ENCODE assay signal across 1 cellular context in genomic region chr14:72891666-72892102, GRCh38.
TF ChIP-seq lines count a peak whose summit lies in the region.

No MANE protein-coding gene starts in this region.

TF ChIP-seq in HepG2, 621 proteins besides CTCF, POLR2A, EP300 and RAD21:
- TF ChIP-seq ZNF556 (CRISPR knock-in tag; IDR thresholded peaks at IDR 0.05; ENCODE audit: borderline replicate concordance): no peak
- TF ChIP-seq ZNF446 (CRISPR knock-in tag; IDR thresholded peaks at IDR 0.05): no peak
- no peak for TF ChIP-seq HOXA7 (CRISPR knock-in tag; IDR thresholded peaks at IDR 0.05)
- no peak for TF ChIP-seq HNF4A (CRISPR knock-in tag; IDR thresholded peaks at IDR 0.05)
- TF ChIP-seq PAXIP1 (CRISPR knock-in tag; conservative IDR thresholded peaks at IDR 0.05): no peak
TF ChIP-seq in HepG2: peak in this region for 0.
